9 cellular contexts compared by ENCODE assay signal in the genomic region with DNA sequence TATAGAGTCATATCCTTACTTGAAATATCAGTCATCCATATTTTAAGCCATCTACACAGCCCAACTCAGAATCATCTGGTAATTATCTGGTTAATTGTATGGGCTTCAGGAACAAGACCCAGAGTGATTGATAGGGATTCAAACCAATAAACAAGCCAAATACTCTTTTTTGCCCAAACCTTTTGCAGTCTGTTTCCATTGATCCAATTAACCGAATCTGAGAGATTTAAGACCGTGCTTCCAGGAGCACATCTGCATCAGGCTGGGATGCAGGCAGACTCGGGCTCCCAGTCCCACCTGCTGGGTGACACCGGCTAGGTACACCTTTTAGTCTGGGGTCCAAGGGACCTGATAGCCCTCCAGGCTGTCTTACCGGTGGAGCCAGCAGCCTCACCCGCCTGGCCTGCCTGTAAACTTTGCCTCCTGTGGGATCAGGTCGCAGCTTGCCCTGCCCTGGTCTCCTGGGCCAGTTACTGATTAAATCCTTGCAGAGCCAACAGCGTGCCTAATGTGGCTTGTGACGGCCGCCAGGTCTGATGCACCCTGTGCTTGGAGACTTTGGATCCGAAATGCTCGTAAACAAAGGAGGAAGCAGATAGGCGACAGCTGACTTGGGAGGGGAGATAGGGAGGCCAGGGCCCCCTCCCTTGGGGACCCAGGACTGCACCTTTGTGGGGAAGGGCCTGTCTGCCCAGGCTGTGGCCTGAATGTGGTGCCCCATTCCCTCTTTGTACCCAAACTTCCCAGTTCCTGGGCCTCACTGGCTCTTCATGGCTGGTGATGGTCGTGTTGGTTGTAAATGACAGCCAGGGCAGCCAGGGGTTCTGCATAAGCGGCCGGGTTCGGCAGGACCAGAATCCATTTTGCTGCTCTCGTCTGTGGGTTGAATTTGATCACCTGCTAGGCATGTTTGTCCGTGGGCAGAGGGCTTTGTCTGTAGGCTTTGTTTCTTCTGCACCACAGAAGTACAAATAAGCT. TPM values are rescaled to one million over a fixed set of nuclear protein-coding genes. Genes with fewer than 3 reads are reported as not detected.
A peak's percentile ranks its signal among the peaks of the same experiment; 100 is the strongest.
DNase-seq lines count a peak whose midpoint lies in the region; ATAC-seq and TF ChIP-seq lines count a peak whose summit lies in the region.
"Had no signal": no experiment of that assay in that cellular context is flagged by ENCODE, and none has a peak within 500 bp of the region (broad histone marks: within the 10 kb centered on the region; RNA-seq: fewer than 3 reads in every experiment).

No MANE protein-coding gene starts in this region.

- peak; percentile 59 for DNase-seq in activated effector memory CD4-positive, alpha-beta T cell treated with anti-CD3 and anti-CD28 coated beads, Interleukin-2, amount 50 U/mL, for 16 hours
- no peak for DNase-seq in activated effector memory CD4-positive, alpha-beta T cell treated with Interleukin-2 at 50 U/mL for 16 hours
- no peak for DNase-seq in activated naive CD8-positive, alpha-beta T cell treated with anti-CD3 and anti-CD28 coated beads, Interleukin-2, amount 10 ng/mL, durations not matched to agents 7 days and 5 days
- DNase-seq in left lung (no peak), type B pancreatic cell (ENCODE audit: extremely low spot score, unreplicated experiment) (no peak), NCI-H446 treated with DMSO at 0.1 percent for 48 hours (lab: John Stamatoyannopoulos, UW) (no peak), NCI-H1105 treated with DMSO at 0.1 percent for 48 hours (lab: John Stamatoyannopoulos, UW) (no peak)
- DNase-seq: RPMI8226 had no signal

- TF ChIP-seq CTCF in left lung (IDR thresholded peaks at IDR 0.05) (no peak), type B pancreatic cell (conservative IDR thresholded peaks at IDR 0.05) (no peak)

- H3K27me3 Mint-ChIP-seq in activated naive CD8-positive, alpha-beta T cell treated with anti-CD3 and anti-CD28 coated beads, Interleukin-2, amount 10 ng/mL, durations not matched to agents 7 days and 5 days = peaks cover 2% of the 10 kb centered on the region
- H3K27me3 Mint-ChIP-seq in type B pancreatic cell = no peaks in the 10 kb centered on the region

- H3K36me3 Mint-ChIP-seq in activated naive CD8-positive, alpha-beta T cell treated with anti-CD3 and anti-CD28 coated beads, Interleukin-2, amount 10 ng/mL, durations not matched to agents 7 days and 5 days = peaks cover 36% of the 10 kb centered on the region
- H3K36me3 Mint-ChIP-seq in type B pancreatic cell = peaks cover 15% of the 10 kb centered on the region

- intact Hi-C loops in left lung (cut with DNase I) = no loop called here

- no peaks in the 10 kb centered on the region for H3K9me3 ChIP-seq in left lung

- H3K27ac Mint-ChIP-seq in activated naive CD8-positive, alpha-beta T cell treated with anti-CD3 and anti-CD28 coated beads, Interleukin-2, amount 10 ng/mL, durations not matched to agents 7 days and 5 days = peak overlapping the region; percentile 9
- peak overlapping the region; percentile 89 for H3K27ac Mint-ChIP-seq in type B pancreatic cell

- no peaks in the 10 kb centered on the region for H3K36me3 ChIP-seq in left lung

- H3K4me3 Mint-ChIP-seq in activated naive CD8-positive, alpha-beta T cell treated with anti-CD3 and anti-CD28 coated beads, Interleukin-2, amount 10 ng/mL, durations not matched to agents 7 days and 5 days = peak overlapping the region; percentile 31
- H3K4me3 Mint-ChIP-seq in type B pancreatic cell = peak overlapping the region; percentile 82

- H3K4me1 Mint-ChIP-seq in activated naive CD8-positive, alpha-beta T cell treated with anti-CD3 and anti-CD28 coated beads, Interleukin-2, amount 10 ng/mL, durations not matched to agents 7 days and 5 days = peaks cover 59% of the 10 kb centered on the region
- H3K4me1 Mint-ChIP-seq in type B pancreatic cell (ENCODE audit: unreplicated experiment) = peaks cover 70% of the 10 kb centered on the region

- peak overlapping the region; percentile 94 to 96 for H3K27ac ChIP-seq in left lung

- H3K4me3 ChIP-seq in left lung = peak overlapping the region in 1 of 2 donors; percentile 90

- POLR2A ChIA-PET in activated naive CD8-positive, alpha-beta T cell treated with anti-CD3 and anti-CD28 coated beads, Interleukin-2, amount 10 ng/mL, durations not matched to agents 7 days and 5 days (lab: Charles Lee) = no interaction called here

- H3K27me3 ChIP-seq in left lung = no peaks in the 10 kb centered on the region

- no peak for ATAC-seq in activated naive CD8-positive, alpha-beta T cell treated with anti-CD3 and anti-CD28 coated beads, Interleukin-2, amount 10 ng/mL, durations not matched to agents 7 days and 5 days (ENCODE audit: low read depth)
- ATAC-seq in left lung (no peak), GM21619 (IDR thresholded peaks at IDR 0.05; ENCODE audit: unreplicated experiment) (no peak)

- peaks cover 23 to 75% of the 10 kb centered on the region in 2 donors for H3K4me1 ChIP-seq in left lung

- no peaks in the 10 kb centered on the region for H3K9me3 Mint-ChIP-seq in activated naive CD8-positive, alpha-beta T cell treated with anti-CD3 and anti-CD28 coated beads, Interleukin-2, amount 10 ng/mL, durations not matched to agents 7 days and 5 days
- no peaks in the 10 kb centered on the region for H3K9me3 Mint-ChIP-seq in type B pancreatic cell

RNA-seq across cellular contexts. Expression of gene CMIP, which starts 3.8 kb away (rescaled TPM):
- 10 to 100 TPM; 65.4 to 76.7 TPM for total RNA-seq in activated naive CD8-positive, alpha-beta T cell treated with anti-CD3 and anti-CD28 coated beads, Interleukin-2, amount 10 ng/mL, durations not matched to agents 7 days and 5 days
- total RNA-seq in left lung (10 to 100 TPM; 50.8 to 55.8 TPM), type B pancreatic cell (ENCODE audit: low replicate concordance) (46.6 and 51.4 TPM in 2 replicates)
